17 cellular contexts compared by ENCODE assay signal in the genomic region with DNA sequence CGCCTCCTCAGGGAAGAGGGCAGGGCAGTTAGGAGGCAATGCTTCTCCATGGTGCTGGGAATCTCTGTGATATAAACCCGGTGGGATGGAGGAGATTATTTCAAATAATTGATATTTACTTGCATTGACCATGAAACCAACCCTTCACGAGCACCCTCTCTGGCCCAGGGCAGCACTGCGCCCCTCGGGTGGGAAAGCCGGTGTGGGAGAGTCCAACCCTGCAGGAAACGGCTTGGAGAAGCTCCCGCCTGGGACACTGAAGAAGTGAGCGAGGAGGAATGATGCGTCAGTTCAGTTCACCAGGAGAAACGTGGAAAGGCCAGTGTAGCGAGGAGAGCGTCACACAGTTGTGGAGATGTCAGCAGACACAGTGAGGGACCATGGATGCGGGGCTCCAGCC.
DNase-seq lines count a peak whose midpoint lies in the region; ATAC-seq and TF ChIP-seq lines count a peak whose summit lies in the region.
"Had no signal": no experiment of that assay in that cellular context is flagged by ENCODE, and none has a peak within 500 bp of the region (broad histone marks: within the 10 kb centered on the region; RNA-seq: fewer than 3 reads in every experiment).

No MANE protein-coding gene starts in this region.

- H3K27ac ChIP-seq in ACC112 (ENCODE audit: low read depth, low read length) (peak overlapping the region; percentile 99), smooth muscle cell (ENCODE audit: low read depth) (peak overlapping the region; percentile 100)
- no peak overlapping the region for H3K27ac ChIP-seq in effector memory CD4-positive, alpha-beta T cell (ENCODE audit: insufficient read depth, low read length, poor library complexity, severe bottlenecking)
- H3K27ac ChIP-seq: epithelial cell of prostate had no signal

- ATAC-seq in GM21526 (IDR thresholded peaks at IDR 0.05; ENCODE audit: low FRiP score, unreplicated experiment): no peak
- no peak for ATAC-seq in naive thymus-derived CD8-positive, alpha-beta T cell
- ATAC-seq: sciatic nerve had no signal

- H3K36me3 Mint-ChIP-seq in mesothelial cell of epicardium: peaks cover 13% of the 10 kb centered on the region
- H3K36me3 Mint-ChIP-seq in naive thymus-derived CD8-positive, alpha-beta T cell: no peaks in the 10 kb centered on the region

- no peaks in the 10 kb centered on the region for H4K20me1 ChIP-seq in smooth muscle cell (ENCODE audit: low read depth)

- H3K36me3 ChIP-seq in ACC112 (ENCODE audit: insufficient read depth, low read length): no peaks in the 10 kb centered on the region
- H3K36me3 ChIP-seq in smooth muscle cell (ENCODE audit: low read depth): no peaks in the 10 kb centered on the region
- no peaks in the 10 kb centered on the region for H3K36me3 ChIP-seq in effector memory CD4-positive, alpha-beta T cell (ENCODE audit: control insufficient read depth, insufficient read depth, low read length)

- H3K9me3 Mint-ChIP-seq in mesothelial cell of epicardium: no peaks in the 10 kb centered on the region
- no peaks in the 10 kb centered on the region for H3K9me3 Mint-ChIP-seq in naive thymus-derived CD8-positive, alpha-beta T cell

- peaks cover 58% of the 10 kb centered on the region for H3K4me1 Mint-ChIP-seq in mesothelial cell of epicardium
- H3K4me1 Mint-ChIP-seq in naive thymus-derived CD8-positive, alpha-beta T cell: peaks cover 0 to 7% (median 0%) of the 10 kb centered on the region in 4 donors

- TF ChIP-seq CTCF in astrocyte of the spinal cord (IDR thresholded peaks at IDR 0.05; ENCODE audit: low read depth, low read length) (peak; percentile 5), mesothelial cell of epicardium (IDR thresholded peaks at IDR 0.05; ENCODE audit: unreplicated experiment) (no peak), smooth muscle cell (IDR thresholded peaks at IDR 0.05; ENCODE audit: borderline replicate concordance, insufficient read depth, poor library complexity, severe bottlenecking) (no peak)

- no peak overlapping the region for H2AFZ ChIP-seq in ACC112 (ENCODE audit: low read length, unreplicated experiment)
- H2AFZ ChIP-seq in smooth muscle cell (ENCODE audit: low read depth): no peak overlapping the region

- no peaks in the 10 kb centered on the region for H3K27me3 ChIP-seq in ACC112 (ENCODE audit: insufficient read depth, low read length)
- no peaks in the 10 kb centered on the region for H3K27me3 ChIP-seq in smooth muscle cell (ENCODE audit: low read depth)
- H3K27me3 ChIP-seq in effector memory CD4-positive, alpha-beta T cell (replicated peaks; ENCODE audit: control insufficient read depth, insufficient read depth, low read length, poor library complexity, severe bottlenecking): no peaks in the 10 kb centered on the region

- peak overlapping the region; percentile 9 for H3K4me2 ChIP-seq in smooth muscle cell

- POLR2A ChIA-PET in naive thymus-derived CD8-positive, alpha-beta T cell (lab: Charles Lee): no interaction called here

- no peak for DNase-seq in astrocyte of the spinal cord (ENCODE audit: low read depth, low spot score)
- no peak for DNase-seq in mesothelial cell of epicardium (ENCODE audit: low spot score in 2 of 2, unreplicated experiment in 2 of 2)
- no peak for DNase-seq in smooth muscle cell (lab: John Stamatoyannopoulos, UW; ENCODE audit: unreplicated experiment)
- DNase-seq in foreskin melanocyte: no peak
- DNase-seq in effector memory CD4-positive, alpha-beta T cell: no peak
- DNase-seq in naive thymus-derived CD8-positive, alpha-beta T cell: no peak
- DNase-seq: activated CD4-positive, alpha-beta T cell treated with anti-CD3 and anti-CD28 coated beads for 1 hour; activated effector memory CD4-positive, alpha-beta T cell treated with Interleukin-2 at 50 U/mL for 16 hours; DMS53; KG1; NCI-H1092 treated with DMSO at 0.1 percent for 48 hours; NCI-H526 treated with DMSO at 0.1 percent for 48 hours; stimulated activated CD4-positive, alpha-beta T cell treated with anti-CD3 and anti-CD28 coated beads, Interleukin-4, amount 100 ng/mL, for 1 hour had no signal

- no peak overlapping the region for H3K4me3 Mint-ChIP-seq in mesothelial cell of epicardium
- H3K4me3 Mint-ChIP-seq in naive thymus-derived CD8-positive, alpha-beta T cell: peak overlapping the region in 1 of 10 donors; percentile 54

- 89% methylated on average over 14 of the region's 14 CpGs for WGBS in smooth muscle cell (ENCODE audit: low lambda C conversion rate)

- H3K27ac Mint-ChIP-seq in mesothelial cell of epicardium: peak overlapping the region; percentile 90
- H3K27ac Mint-ChIP-seq in naive thymus-derived CD8-positive, alpha-beta T cell: no peak overlapping the region

- H3F3A ChIP-seq in smooth muscle cell (ENCODE audit: low read depth): peaks cover 80% of the 10 kb centered on the region

- H3K27me3 Mint-ChIP-seq in mesothelial cell of epicardium (ENCODE audit: low read depth): no peaks in the 10 kb centered on the region
- peaks cover 51 to 91% (median 71%) of the 10 kb centered on the region in 5 donors for H3K27me3 Mint-ChIP-seq in naive thymus-derived CD8-positive, alpha-beta T cell

- H3K9ac ChIP-seq in smooth muscle cell (ENCODE audit: low read depth): peak overlapping the region; percentile 60

- peaks cover 92% of the 10 kb centered on the region for H3K4me1 ChIP-seq in ACC112 (ENCODE audit: control insufficient read depth, insufficient read depth, low read length, unreplicated experiment)
- H3K4me1 ChIP-seq in smooth muscle cell (ENCODE audit: low read depth): peaks cover 30% of the 10 kb centered on the region
- no peaks in the 10 kb centered on the region for H3K4me1 ChIP-seq in effector memory CD4-positive, alpha-beta T cell (ENCODE audit: control insufficient read depth, insufficient read depth, low read length, poor library complexity, severe bottlenecking)

- no peaks in the 10 kb centered on the region for H3K9me3 ChIP-seq in smooth muscle cell (replicated peaks; ENCODE audit: low read depth)
- no peaks in the 10 kb centered on the region for H3K9me3 ChIP-seq in effector memory CD4-positive, alpha-beta T cell (ENCODE audit: control insufficient read depth, low read length)

- H3K4me3 ChIP-seq in ACC112 (ENCODE audit: low read depth, low read length) (no peak overlapping the region), astrocyte of the spinal cord (ENCODE audit: low read depth, low read length) (no peak overlapping the region), smooth muscle cell (no peak overlapping the region)
- H3K4me3 ChIP-seq in effector memory CD4-positive, alpha-beta T cell (ENCODE audit: insufficient read depth, low read depth, low read length, poor library complexity, severe bottlenecking): no peak overlapping the region

- in situ Hi-C loops in astrocyte of the spinal cord (cut with HindIII; ENCODE audit: low sequenced_read_pairs): no loop called here

- peaks cover 22% of the 10 kb centered on the region for H3K79me2 ChIP-seq in ACC112 (ENCODE audit: control insufficient read depth, insufficient read depth, low read length, unreplicated experiment)
- peaks cover 34% of the 10 kb centered on the region for H3K79me2 ChIP-seq in smooth muscle cell (ENCODE audit: low read depth)
